33 cellular contexts compared by ENCODE assay signal in the genomic region with DNA sequence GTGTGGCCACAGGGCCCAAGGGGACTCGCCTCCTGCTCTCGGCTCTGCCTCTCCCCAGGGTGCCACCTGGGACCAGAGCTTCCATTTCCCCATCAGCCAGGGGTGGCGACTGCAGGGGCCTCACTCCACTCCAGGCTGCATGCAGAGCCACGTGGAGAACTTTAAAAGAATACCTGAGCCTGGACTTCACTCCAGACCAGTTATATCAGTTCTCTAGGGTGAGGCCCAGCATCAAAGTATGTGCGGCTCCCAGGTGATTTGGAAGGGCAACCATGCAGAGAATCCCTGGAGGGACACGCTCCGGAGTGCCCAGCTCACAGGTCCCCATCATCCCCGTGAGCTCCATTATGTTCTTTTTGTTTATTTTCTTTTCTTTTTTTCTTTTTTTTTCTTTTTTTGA. TPM values are rescaled to one million over a fixed set of nuclear protein-coding genes. Genes with fewer than 3 reads are reported as not detected.
"Had no signal": no experiment of that assay in that cellular context is flagged by ENCODE, and none has a peak within 500 bp of the region (broad histone marks: within the 10 kb centered on the region; RNA-seq: fewer than 3 reads in every experiment).

No MANE protein-coding gene starts in this region.

- H3K9me3 ChIP-seq: ascending aorta, SJSA1, SK-N-SH had no signal

- H3K4me2 ChIP-seq: SK-N-SH had no signal

- H3K4me1 Mint-ChIP-seq: activated CD4-positive, alpha-beta T cell treated with anti-CD3 and anti-CD28 coated beads for 36 hours; activated naive CD4-positive, alpha-beta T cell treated with anti-CD3 and anti-CD28 coated beads, Interleukin-2, amount 50 U/mL, for 24 hours; activated naive CD8-positive, alpha-beta T cell treated with anti-CD3 and anti-CD28 coated beads, Interleukin-2, amount 10 ng/mL, durations not matched to agents 7 days and 5 days had no signal

- H3K27ac ChIP-seq: ascending aorta, cardiac muscle cell, SJSA1 had no signal

- H3K27ac Mint-ChIP-seq: activated CD4-positive, alpha-beta T cell treated with anti-CD3 and anti-CD28 coated beads for 36 hours; activated CD4-positive, alpha-beta T cell treated with anti-CD3 and anti-CD28 coated beads, Interleukin-2, amount 10 ng/mL, durations not matched to agents 7 days and 5 days; activated CD8-positive, alpha-beta T cell treated with anti-CD3 and anti-CD28 coated beads, Interleukin-2, amount 10 ng/mL, durations not matched to agents 7 days and 5 days; activated naive CD4-positive, alpha-beta T cell treated with anti-CD3 and anti-CD28 coated beads, Interleukin-2, amount 50 U/mL, for 24 hours; activated naive CD8-positive, alpha-beta T cell treated with anti-CD3 and anti-CD28 coated beads, Interleukin-2, amount 10 ng/mL, durations not matched to agents 7 days and 5 days; activated T-cell treated with anti-CD3 and anti-CD28 coated beads, Interleukin-2, amount 50 U/mL, for 24 hours; activated T-helper 2 cell treated with anti-CD3 and anti-CD28 coated beads, Interferon-gamma antibody, Interleukin-2, Interleukin-4, amounts not matched to agents 10 μg/mL and 5 μg/mL and 100 μg/mL, durations not matched to agents 14 hours and 24 hours and 36 hours; T-helper 1 cell treated with Interleukin-12 subunit alpha and Interleukin-12 subunit beta and Interleukin-4 antibody, amounts not matched to agents 30 μg/mL and 1 μg/mL, for 36 hours; T-helper 2 cell treated with Interferon-gamma antibody and Interleukin-4, amounts not matched to agents 5 μg/mL and 100 μg/mL, for 36 hours; WTC11 had no signal

- H3K27me3 Mint-ChIP-seq: activated CD4-positive, alpha-beta T cell treated with anti-CD3 and anti-CD28 coated beads for 36 hours; activated CD4-positive, alpha-beta T cell treated with anti-CD3 and anti-CD28 coated beads, Interleukin-2, amount 10 ng/mL, durations not matched to agents 7 days and 5 days; activated naive CD4-positive, alpha-beta T cell treated with anti-CD3 and anti-CD28 coated beads, Interleukin-2, amount 50 U/mL, for 24 hours; activated naive CD8-positive, alpha-beta T cell treated with anti-CD3 and anti-CD28 coated beads, Interleukin-2, amount 10 ng/mL, durations not matched to agents 7 days and 5 days; activated T-cell treated with anti-CD3 and anti-CD28 coated beads, Interleukin-2, amount 50 U/mL, for 24 hours had no signal

- H3K4me3 ChIP-seq: ascending aorta, cardiac muscle cell, SJSA1 had no signal

- H3K36me3 ChIP-seq: cardiac muscle cell had no signal

- H3K36me3 Mint-ChIP-seq: activated naive CD8-positive, alpha-beta T cell treated with anti-CD3 and anti-CD28 coated beads, Interleukin-2, amount 10 ng/mL, durations not matched to agents 7 days and 5 days; WTC11 had no signal

- H3K9ac ChIP-seq: SK-N-SH had no signal

- H3K4me3 Mint-ChIP-seq: activated CD4-positive, alpha-beta T cell treated with anti-CD3 and anti-CD28 coated beads for 36 hours; activated CD4-positive, alpha-beta T cell treated with anti-CD3 and anti-CD28 coated beads, Interleukin-2, amount 10 ng/mL, durations not matched to agents 7 days and 5 days; activated CD8-positive, alpha-beta T cell treated with anti-CD3 and anti-CD28 coated beads, Interleukin-2, amount 10 ng/mL, durations not matched to agents 7 days and 5 days; activated naive CD4-positive, alpha-beta T cell treated with anti-CD3 and anti-CD28 coated beads, Interleukin-2, amount 50 U/mL, for 24 hours; activated naive CD8-positive, alpha-beta T cell treated with anti-CD3 and anti-CD28 coated beads, Interleukin-2, amount 10 ng/mL, durations not matched to agents 7 days and 5 days; activated T-cell treated with anti-CD3 and anti-CD28 coated beads, Interleukin-2, amount 50 U/mL, for 24 hours; T-helper 1 cell treated with Interleukin-12 subunit alpha and Interleukin-12 subunit beta and Interleukin-4 antibody, amounts not matched to agents 30 μg/mL and 1 μg/mL, for 36 hours; T-helper 2 cell treated with Interferon-gamma antibody and Interleukin-4, amounts not matched to agents 5 μg/mL and 100 μg/mL, for 36 hours; WTC11 had no signal

- DNase-seq: activated CD4-positive, alpha-beta T cell treated with anti-CD3 and anti-CD28 coated beads for 36 hours; activated CD4-positive, alpha-beta T cell treated with anti-CD3 and anti-CD28 coated beads, Interleukin-2, amount 10 ng/mL, durations not matched to agents 7 days and 5 days; activated CD4-positive, alpha-beta T cell treated with anti-CD3 and anti-CD28 coated beads, Interleukin-2, amount 50 U/mL, for 48 hours; activated CD8-positive, alpha-beta T cell treated with anti-CD3 and anti-CD28 coated beads, Interleukin-2, amount 10 ng/mL, durations not matched to agents 7 days and 5 days; activated gamma-delta T cell; activated naive CD4-positive, alpha-beta T cell treated with Interleukin-2 at 50 U/mL for 16 hours; activated naive CD8-positive, alpha-beta T cell treated with anti-CD3 and anti-CD28 coated beads, Interleukin-2, amount 10 ng/mL, durations not matched to agents 7 days and 5 days; activated T-cell treated with anti-CD3 and anti-CD28 coated beads, Interleukin-2, amount 50 U/mL, for 24 hours; amygdala; MM.1S; MV-4-11; NCI-H1092; NCI-H1436 treated with DMSO at 0.1 percent for 48 hours; NCI-H1694 treated with DMSO at 0.1 percent for 48 hours; NCI-H2029; NCI-H345; NCI-H524 treated with DMSO at 0.1 percent for 48 hours; SHP77 treated with DMSO at 0.1 percent for 48 hours; SK-N-SH had no signal

- H3K9me3 Mint-ChIP-seq: activated CD4-positive, alpha-beta T cell treated with anti-CD3 and anti-CD28 coated beads, Interleukin-2, amount 10 ng/mL, durations not matched to agents 7 days and 5 days; activated naive CD4-positive, alpha-beta T cell treated with anti-CD3 and anti-CD28 coated beads, Interleukin-2, amount 50 U/mL, for 24 hours; activated naive CD8-positive, alpha-beta T cell treated with anti-CD3 and anti-CD28 coated beads, Interleukin-2, amount 10 ng/mL, durations not matched to agents 7 days and 5 days; activated T-cell treated with anti-CD3 and anti-CD28 coated beads, Interleukin-2, amount 50 U/mL, for 24 hours; activated T-helper 2 cell treated with anti-CD3 and anti-CD28 coated beads, Interferon-gamma antibody, Interleukin-2, Interleukin-4, amounts not matched to agents 10 μg/mL and 5 μg/mL and 100 μg/mL, durations not matched to agents 14 hours and 24 hours and 36 hours; T-helper 1 cell treated with Interleukin-12 subunit alpha and Interleukin-12 subunit beta and Interleukin-4 antibody, amounts not matched to agents 30 μg/mL and 1 μg/mL, for 36 hours; T-helper 2 cell treated with Interferon-gamma antibody and Interleukin-4, amounts not matched to agents 5 μg/mL and 100 μg/mL, for 36 hours; WTC11 had no signal

- ATAC-seq: activated CD4-positive, alpha-beta T cell treated with anti-CD3 and anti-CD28 coated beads for 36 hours; activated CD4-positive, CD25-positive, alpha-beta regulatory T cell treated with anti-CD3 and anti-CD28 coated beads, Interleukin-2, amount 50 U/mL, for 24 hours; activated CD8-positive, alpha-beta T cell treated with anti-CD3 and anti-CD28 coated beads, Interleukin-2, amount 10 ng/mL, durations not matched to agents 7 days and 5 days; Panc1; WTC11 had no signal

- H3K4me1 ChIP-seq: ascending aorta, SJSA1 had no signal

- H3K27me3 ChIP-seq: ascending aorta, cardiac muscle cell, SJSA1 had no signal

RNA-seq across cellular contexts. Expression of a gene that starts 44.8 kb away (rescaled TPM):
- total RNA-seq: activated CD4-positive, alpha-beta T cell treated with anti-CD3 and anti-CD28 coated beads for 36 hours; activated CD4-positive, alpha-beta T cell treated with anti-CD3 and anti-CD28 coated beads, Interleukin-2, amount 10 ng/mL, durations not matched to agents 7 days and 5 days; activated CD8-positive, alpha-beta T cell treated with anti-CD3 and anti-CD28 coated beads, Interleukin-2, amount 10 ng/mL, durations not matched to agents 7 days and 5 days; activated naive CD8-positive, alpha-beta T cell treated with anti-CD3 and anti-CD28 coated beads, Interleukin-2, amount 10 ng/mL, durations not matched to agents 7 days and 5 days; activated T-helper 2 cell treated with anti-CD3 and anti-CD28 coated beads, Interferon-gamma antibody, Interleukin-2, Interleukin-4, amounts not matched to agents 10 μg/mL and 5 μg/mL and 100 μg/mL, durations not matched to agents 14 hours and 24 hours and 36 hours; ascending aorta; cardiac muscle cell; LHCN-M2; NCI-H460; RPMI7951; WTC11 had no signal
- polyA plus RNA-seq: adipose tissue, cardiac muscle cell had no signal
